1 cellular context compared by ENCODE assay signal in the genomic region with DNA sequence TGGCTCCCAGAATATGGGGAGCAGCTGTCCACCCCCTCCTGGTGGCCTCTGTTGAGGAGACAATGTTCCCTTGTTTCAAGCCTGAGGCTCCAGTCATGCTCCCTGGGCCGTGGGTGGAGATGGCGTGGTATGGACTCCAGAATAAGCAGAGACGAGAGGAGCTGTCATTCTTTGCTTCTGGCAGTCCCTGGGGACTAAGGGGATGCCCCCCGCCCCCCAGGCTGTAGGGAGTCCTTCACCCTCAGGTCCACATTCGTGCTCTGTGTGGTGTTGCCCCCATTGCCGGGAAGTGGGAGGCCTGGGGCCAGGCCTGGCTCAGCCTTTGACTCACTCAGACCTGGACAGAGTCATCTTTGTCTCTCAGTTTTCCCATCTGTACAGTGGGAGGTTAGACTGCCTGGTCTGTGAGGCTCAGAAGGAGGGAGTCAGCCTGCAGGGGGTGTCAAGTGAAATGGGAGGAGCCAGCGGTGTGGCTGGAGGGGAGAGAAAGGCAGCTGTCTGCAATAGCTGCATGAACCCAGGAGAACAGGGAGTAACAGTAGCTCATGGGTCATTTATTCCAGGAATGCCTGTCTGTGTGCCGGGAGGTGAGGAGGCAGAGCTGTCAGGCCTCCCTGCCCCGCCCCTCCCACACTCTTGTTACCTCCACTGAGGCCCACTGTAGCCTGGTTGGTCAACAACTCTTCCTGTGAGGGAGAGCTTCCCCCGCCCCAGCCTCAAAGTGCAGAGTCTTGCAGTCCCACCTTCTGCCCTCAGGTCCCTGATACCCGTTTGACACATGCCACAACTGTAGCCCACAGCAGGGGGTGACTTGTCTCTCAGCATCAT.
TF ChIP-seq lines count a peak whose summit lies in the region.

No MANE protein-coding gene starts in this region.

TF ChIP-seq in HepG2, 621 proteins besides CTCF, POLR2A, EP300 and RAD21 (continued from another document and continues in another):
- TF ChIP-seq, protein P1, sequence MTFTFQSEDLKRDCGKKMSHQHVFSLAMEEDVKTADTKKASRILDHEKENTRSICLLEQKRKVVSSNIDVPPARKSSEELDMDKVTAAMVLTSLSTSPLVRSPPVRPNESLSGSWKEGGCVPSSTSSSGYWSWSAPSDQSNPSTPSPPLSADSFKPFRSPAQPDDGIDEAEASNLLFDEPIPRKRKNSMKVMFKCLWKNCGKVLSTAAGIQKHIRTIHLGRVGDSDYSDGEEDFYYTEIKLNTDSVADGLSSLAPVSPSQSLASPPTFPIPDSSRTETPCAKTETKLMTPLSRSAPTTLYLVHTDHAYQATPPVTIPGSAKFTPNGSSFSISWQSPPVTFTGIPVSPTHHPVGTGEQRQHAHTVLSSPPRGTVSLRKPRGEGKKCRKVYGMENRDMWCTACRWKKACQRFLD (CRISPR knock-in tag; IDR thresholded peaks at IDR 0.05; ENCODE audit: borderline replicate concordance), result no peak
- TF ChIP-seq ZNF335 (CRISPR knock-in tag; IDR thresholded peaks at IDR 0.05), result no peak
- TF ChIP-seq, protein P2, sequence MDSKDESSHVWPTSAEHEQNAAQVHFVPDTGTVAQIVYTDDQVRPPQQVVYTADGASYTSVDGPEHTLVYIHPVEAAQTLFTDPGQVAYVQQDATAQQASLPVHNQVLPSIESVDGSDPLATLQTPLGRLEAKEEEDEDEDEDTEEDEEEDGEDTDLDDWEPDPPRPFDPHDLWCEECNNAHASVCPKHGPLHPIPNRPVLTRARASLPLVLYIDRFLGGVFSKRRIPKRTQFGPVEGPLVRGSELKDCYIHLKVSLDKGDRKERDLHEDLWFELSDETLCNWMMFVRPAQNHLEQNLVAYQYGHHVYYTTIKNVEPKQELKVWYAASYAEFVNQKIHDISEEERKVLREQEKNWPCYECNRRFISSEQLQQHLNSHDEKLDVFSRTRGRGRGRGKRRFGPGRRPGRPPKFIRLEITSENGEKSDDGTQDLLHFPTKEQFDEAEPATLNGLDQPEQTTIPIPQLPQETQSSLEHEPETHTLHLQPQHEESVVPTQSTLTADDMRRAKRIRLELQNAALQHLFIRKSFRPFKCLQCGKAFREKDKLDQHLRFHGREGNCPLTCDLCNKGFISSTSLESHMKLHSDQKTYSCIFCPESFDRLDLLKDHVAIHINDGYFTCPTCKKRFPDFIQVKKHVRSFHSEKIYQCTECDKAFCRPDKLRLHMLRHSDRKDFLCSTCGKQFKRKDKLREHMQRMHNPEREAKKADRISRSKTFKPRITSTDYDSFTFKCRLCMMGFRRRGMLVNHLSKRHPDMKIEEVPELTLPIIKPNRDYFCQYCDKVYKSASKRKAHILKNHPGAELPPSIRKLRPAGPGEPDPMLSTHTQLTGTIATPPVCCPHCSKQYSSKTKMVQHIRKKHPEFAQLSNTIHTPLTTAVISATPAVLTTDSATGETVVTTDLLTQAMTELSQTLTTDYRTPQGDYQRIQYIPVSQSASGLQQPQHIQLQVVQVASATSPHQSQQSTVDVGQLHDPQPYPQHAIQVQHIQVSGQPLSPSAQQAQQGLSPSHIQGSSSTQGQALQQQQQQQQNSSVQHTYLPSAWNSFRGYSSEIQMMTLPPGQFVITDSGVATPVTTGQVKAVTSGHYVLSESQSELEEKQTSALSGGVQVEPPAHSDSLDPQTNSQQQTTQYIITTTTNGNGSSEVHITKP (CRISPR knock-in tag; IDR thresholded peaks at IDR 0.05; ENCODE audit: low read depth), result 0 out of 2 replicates have a peak, but pooled peaks have one; percentile 19
- peak; percentile 81; the same call in 1 of the 2 replicates for TF ChIP-seq ZFX (CRISPR knock-in tag; IDR thresholded peaks at IDR 0.05; ENCODE audit: low read depth)
- peak; percentile 79 for TF ChIP-seq TBX2 (CRISPR knock-in tag; IDR thresholded peaks at IDR 0.05; ENCODE audit: borderline replicate concordance)
- TF ChIP-seq GLI4 (CRISPR knock-in tag; IDR thresholded peaks at IDR 0.05; ENCODE audit: borderline replicate concordance), result no peak
- TF ChIP-seq CREB1 (IDR thresholded peaks at IDR 0.05), result 0 out of 2 replicates have a peak, but pooled peaks have one; percentile 30
- no peak for TF ChIP-seq CREB1 (CRISPR knock-in tag; IDR thresholded peaks at IDR 0.05)
- TF ChIP-seq ZNF530 (CRISPR knock-in tag; IDR thresholded peaks at IDR 0.05; ENCODE audit: low read depth), result no peak
- no peak for TF ChIP-seq LCORL (IDR thresholded peaks at IDR 0.05)
- TF ChIP-seq LCORL (CRISPR knock-in tag; IDR thresholded peaks at IDR 0.05), result peak; percentile 95
- no peak for TF ChIP-seq KDM3A (CRISPR knock-in tag; IDR thresholded peaks at IDR 0.05; ENCODE audit: low read depth)
- TF ChIP-seq SIN3A (IDR thresholded peaks at IDR 0.05; ENCODE audit: borderline replicate concordance, low read depth, low read length), result peak; percentile 79; the same call in 1 of the 2 replicates
- no peak for TF ChIP-seq NCOA1 (CRISPR knock-in tag; IDR thresholded peaks at IDR 0.05)
- no peak for TF ChIP-seq ZNF75D (CRISPR knock-in tag; IDR thresholded peaks at IDR 0.05; ENCODE audit: borderline replicate concordance)
- TF ChIP-seq MAZ (IDR thresholded peaks at IDR 0.05; ENCODE audit: borderline replicate concordance, low read depth, low read length), result peak; percentile 17
- TF ChIP-seq MAZ (CRISPR knock-in tag; IDR thresholded peaks at IDR 0.05; ENCODE audit: low read depth), result peak; percentile 53; the same call in 1 of the 2 replicates
- TF ChIP-seq DMAP1 (CRISPR knock-in tag; IDR thresholded peaks at IDR 0.05), result 0 out of 2 replicates have a peak, but pooled peaks have one; percentile 30
- peak; percentile 56; the same call in 1 of the 2 replicates for TF ChIP-seq ZNF441 (CRISPR knock-in tag; IDR thresholded peaks at IDR 0.05; ENCODE audit: borderline replicate concordance)
- peak; percentile 77; the same call in 1 of the 2 replicates for TF ChIP-seq TARDBP (CRISPR knock-in tag; IDR thresholded peaks at IDR 0.05)
- no peak for TF ChIP-seq ZNF781 (CRISPR knock-in tag; IDR thresholded peaks at IDR 0.05; ENCODE audit: borderline replicate concordance, not compliant biosample characterization)
- peak; percentile 44 for TF ChIP-seq ZMYM4 (CRISPR knock-in tag; IDR thresholded peaks at IDR 0.05)
- TF ChIP-seq ATF7 (IDR thresholded peaks at IDR 0.05), result peak; percentile 63
- TF ChIP-seq ATF7 (CRISPR knock-in tag; IDR thresholded peaks at IDR 0.05), result peak; percentile 85
- TF ChIP-seq, protein P3, sequence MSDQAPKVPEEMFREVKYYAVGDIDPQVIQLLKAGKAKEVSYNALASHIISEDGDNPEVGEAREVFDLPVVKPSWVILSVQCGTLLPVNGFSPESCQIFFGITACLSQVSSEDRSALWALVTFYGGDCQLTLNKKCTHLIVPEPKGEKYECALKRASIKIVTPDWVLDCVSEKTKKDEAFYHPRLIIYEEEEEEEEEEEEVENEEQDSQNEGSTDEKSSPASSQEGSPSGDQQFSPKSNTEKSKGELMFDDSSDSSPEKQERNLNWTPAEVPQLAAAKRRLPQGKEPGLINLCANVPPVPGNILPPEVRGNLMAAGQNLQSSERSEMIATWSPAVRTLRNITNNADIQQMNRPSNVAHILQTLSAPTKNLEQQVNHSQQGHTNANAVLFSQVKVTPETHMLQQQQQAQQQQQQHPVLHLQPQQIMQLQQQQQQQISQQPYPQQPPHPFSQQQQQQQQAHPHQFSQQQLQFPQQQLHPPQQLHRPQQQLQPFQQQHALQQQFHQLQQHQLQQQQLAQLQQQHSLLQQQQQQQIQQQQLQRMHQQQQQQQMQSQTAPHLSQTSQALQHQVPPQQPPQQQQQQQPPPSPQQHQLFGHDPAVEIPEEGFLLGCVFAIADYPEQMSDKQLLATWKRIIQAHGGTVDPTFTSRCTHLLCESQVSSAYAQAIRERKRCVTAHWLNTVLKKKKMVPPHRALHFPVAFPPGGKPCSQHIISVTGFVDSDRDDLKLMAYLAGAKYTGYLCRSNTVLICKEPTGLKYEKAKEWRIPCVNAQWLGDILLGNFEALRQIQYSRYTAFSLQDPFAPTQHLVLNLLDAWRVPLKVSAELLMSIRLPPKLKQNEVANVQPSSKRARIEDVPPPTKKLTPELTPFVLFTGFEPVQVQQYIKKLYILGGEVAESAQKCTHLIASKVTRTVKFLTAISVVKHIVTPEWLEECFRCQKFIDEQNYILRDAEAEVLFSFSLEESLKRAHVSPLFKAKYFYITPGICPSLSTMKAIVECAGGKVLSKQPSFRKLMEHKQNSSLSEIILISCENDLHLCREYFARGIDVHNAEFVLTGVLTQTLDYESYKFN (CRISPR knock-in tag; conservative IDR thresholded peaks at IDR 0.05), result peak; percentile 86
- peak; percentile 87 for TF ChIP-seq ZNF605 (CRISPR knock-in tag; IDR thresholded peaks at IDR 0.05)
- TF ChIP-seq NR2C2 (CRISPR knock-in tag; IDR thresholded peaks at IDR 0.05; ENCODE audit: borderline replicate concordance), result peak; percentile 29; the same call in 1 of the 2 replicates
- TF ChIP-seq, protein P4, sequence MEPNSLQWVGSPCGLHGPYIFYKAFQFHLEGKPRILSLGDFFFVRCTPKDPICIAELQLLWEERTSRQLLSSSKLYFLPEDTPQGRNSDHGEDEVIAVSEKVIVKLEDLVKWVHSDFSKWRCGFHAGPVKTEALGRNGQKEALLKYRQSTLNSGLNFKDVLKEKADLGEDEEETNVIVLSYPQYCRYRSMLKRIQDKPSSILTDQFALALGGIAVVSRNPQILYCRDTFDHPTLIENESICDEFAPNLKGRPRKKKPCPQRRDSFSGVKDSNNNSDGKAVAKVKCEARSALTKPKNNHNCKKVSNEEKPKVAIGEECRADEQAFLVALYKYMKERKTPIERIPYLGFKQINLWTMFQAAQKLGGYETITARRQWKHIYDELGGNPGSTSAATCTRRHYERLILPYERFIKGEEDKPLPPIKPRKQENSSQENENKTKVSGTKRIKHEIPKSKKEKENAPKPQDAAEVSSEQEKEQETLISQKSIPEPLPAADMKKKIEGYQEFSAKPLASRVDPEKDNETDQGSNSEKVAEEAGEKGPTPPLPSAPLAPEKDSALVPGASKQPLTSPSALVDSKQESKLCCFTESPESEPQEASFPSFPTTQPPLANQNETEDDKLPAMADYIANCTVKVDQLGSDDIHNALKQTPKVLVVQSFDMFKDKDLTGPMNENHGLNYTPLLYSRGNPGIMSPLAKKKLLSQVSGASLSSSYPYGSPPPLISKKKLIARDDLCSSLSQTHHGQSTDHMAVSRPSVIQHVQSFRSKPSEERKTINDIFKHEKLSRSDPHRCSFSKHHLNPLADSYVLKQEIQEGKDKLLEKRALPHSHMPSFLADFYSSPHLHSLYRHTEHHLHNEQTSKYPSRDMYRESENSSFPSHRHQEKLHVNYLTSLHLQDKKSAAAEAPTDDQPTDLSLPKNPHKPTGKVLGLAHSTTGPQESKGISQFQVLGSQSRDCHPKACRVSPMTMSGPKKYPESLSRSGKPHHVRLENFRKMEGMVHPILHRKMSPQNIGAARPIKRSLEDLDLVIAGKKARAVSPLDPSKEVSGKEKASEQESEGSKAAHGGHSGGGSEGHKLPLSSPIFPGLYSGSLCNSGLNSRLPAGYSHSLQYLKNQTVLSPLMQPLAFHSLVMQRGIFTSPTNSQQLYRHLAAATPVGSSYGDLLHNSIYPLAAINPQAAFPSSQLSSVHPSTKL (CRISPR knock-in tag; IDR thresholded peaks at IDR 0.05), result peak; percentile 68
- TF ChIP-seq, protein P5, sequence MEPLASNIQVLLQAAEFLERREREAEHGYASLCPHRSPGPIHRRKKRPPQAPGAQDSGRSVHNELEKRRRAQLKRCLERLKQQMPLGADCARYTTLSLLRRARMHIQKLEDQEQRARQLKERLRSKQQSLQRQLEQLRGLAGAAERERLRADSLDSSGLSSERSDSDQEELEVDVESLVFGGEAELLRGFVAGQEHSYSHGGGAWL (CRISPR knock-in tag; IDR thresholded peaks at IDR 0.05), result no peak
- TF ChIP-seq PPARG (CRISPR knock-in tag; conservative IDR thresholded peaks at IDR 0.05), result peak; percentile 82
- TF ChIP-seq, protein P6, sequence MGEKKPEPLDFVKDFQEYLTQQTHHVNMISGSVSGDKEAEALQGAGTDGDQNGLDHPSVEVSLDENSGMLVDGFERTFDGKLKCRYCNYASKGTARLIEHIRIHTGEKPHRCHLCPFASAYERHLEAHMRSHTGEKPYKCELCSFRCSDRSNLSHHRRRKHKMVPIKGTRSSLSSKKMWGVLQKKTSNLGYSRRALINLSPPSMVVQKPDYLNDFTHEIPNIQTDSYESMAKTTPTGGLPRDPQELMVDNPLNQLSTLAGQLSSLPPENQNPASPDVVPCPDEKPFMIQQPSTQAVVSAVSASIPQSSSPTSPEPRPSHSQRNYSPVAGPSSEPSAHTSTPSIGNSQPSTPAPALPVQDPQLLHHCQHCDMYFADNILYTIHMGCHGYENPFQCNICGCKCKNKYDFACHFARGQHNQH (CRISPR knock-in tag; IDR thresholded peaks at IDR 0.05), result peak; percentile 71; the same call in 1 of the 2 replicates
- no peak for TF ChIP-seq ZNF143 (CRISPR knock-in tag; IDR thresholded peaks at IDR 0.05)
- 0 out of 2 replicates have a peak, but pooled peaks have one; percentile 29 for TF ChIP-seq ATF7-NPFF (CRISPR knock-in tag; IDR thresholded peaks at IDR 0.05; ENCODE audit: low read depth)
- TF ChIP-seq ZFP36L1 (CRISPR knock-in tag; IDR thresholded peaks at IDR 0.05), result peak; percentile 37; the same call in 1 of the 2 replicates
- TF ChIP-seq, protein P7, sequence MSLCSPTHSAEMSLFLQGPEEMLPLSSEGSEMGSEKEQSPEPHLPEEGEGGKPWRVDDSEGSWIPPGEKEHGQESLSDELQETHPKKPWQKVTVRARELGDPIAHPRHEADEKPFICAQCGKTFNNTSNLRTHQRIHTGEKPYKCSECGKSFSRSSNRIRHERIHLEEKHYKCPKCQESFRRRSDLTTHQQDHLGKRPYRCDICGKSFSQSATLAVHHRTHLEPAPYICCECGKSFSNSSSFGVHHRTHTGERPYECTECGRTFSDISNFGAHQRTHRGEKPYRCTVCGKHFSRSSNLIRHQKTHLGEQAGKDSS (CRISPR knock-in tag; IDR thresholded peaks at IDR 0.05; ENCODE audit: borderline replicate concordance, low read depth), result peak; percentile 67; the same call in 1 of the 2 replicates
- TF ChIP-seq U2AF1 (optimal IDR thresholded peaks at IDR 0.05; ENCODE audit: low read depth, low read length), result no peak
- no peak for TF ChIP-seq SOX6 (IDR thresholded peaks at IDR 0.05)
- peak; percentile 61; the same call in 1 of the 2 replicates for TF ChIP-seq SOX6 (CRISPR knock-in tag; IDR thresholded peaks at IDR 0.05)
- peak; percentile 88; the same call in 1 of the 2 replicates for TF ChIP-seq ZMYM2 (CRISPR knock-in tag; IDR thresholded peaks at IDR 0.05)
- peak; percentile 57; the same call in 1 of the 2 replicates for TF ChIP-seq NFYB (CRISPR knock-in tag; IDR thresholded peaks at IDR 0.05)
- peak; percentile 26; the same call in 1 of the 2 replicates for TF ChIP-seq FOXP1 (IDR thresholded peaks at IDR 0.05)
- peak; percentile 58; the same call in 1 of the 2 replicates for TF ChIP-seq FOXP1 (CRISPR knock-in tag; IDR thresholded peaks at IDR 0.05)
- TF ChIP-seq NONO (IDR thresholded peaks at IDR 0.05), result no peak
- peak; percentile 74; the same call in 1 of the 2 replicates for TF ChIP-seq NONO (CRISPR knock-in tag; conservative IDR thresholded peaks at IDR 0.05)
- no peak for TF ChIP-seq MATR3 (CRISPR knock-in tag; IDR thresholded peaks at IDR 0.05)
